ENCODE assay signal across 25 cellular contexts in genomic region chr11:28738549-28738948, GRCh38.
DNase-seq lines count a peak whose midpoint lies in the region; ATAC-seq and TF ChIP-seq lines count a peak whose summit lies in the region.
"Had no signal": no experiment of that assay in that cellular context is flagged by ENCODE, and none has a peak within 500 bp of the region (broad histone marks: within the 10 kb centered on the region; RNA-seq: fewer than 3 reads in every experiment).

No MANE protein-coding gene starts in this region.

- DNase-seq in EH (ENCODE audit: low read depth) (peak; percentile 65), NCI-H69 (lab: John Stamatoyannopoulos, UW) (peak; percentile 46), dermis blood vessel endothelial cell (peak; percentile 39), mesothelial cell of epicardium (ENCODE audit: low spot score in 2 of 2, unreplicated experiment in 2 of 2) (no peak), NCI-H345 treated with DMSO at 0.1 percent for 48 hours (lab: John Stamatoyannopoulos, UW; ENCODE audit: unreplicated experiment) (no peak)
- no peak for DNase-seq in activated CD4-positive, alpha-beta T cell treated with anti-CD3 and anti-CD28 coated beads for 48 hours
- DNase-seq: activated CD4-positive, alpha-beta T cell treated with anti-CD3 and anti-CD28 coated beads for 36 hours; anterior cingulate cortex; central memory CD4-positive, alpha-beta T cell; endodermal cell; GF-D8; left cardiac atrium; NCI-H1048; nephron progenitor cell; NK-92 treated with Interleukin-12 subunit alpha and Interleukin-12 subunit beta, amount 100 ng/mL, for 24 hours; SHP77 treated with DMSO at 0.1 percent for 48 hours; transverse colon had no signal

- no peaks in the 10 kb centered on the region for H3K9me3 Mint-ChIP-seq in mesothelial cell of epicardium
- H3K9me3 Mint-ChIP-seq: activated naive CD4-positive, alpha-beta T cell treated with anti-CD3 and anti-CD28 coated beads, Interleukin-2, amount 50 U/mL, for 24 hours; endodermal cell; nephron progenitor cell had no signal

- peak overlapping the region; percentile 70 for H3K27ac Mint-ChIP-seq in mesothelial cell of epicardium
- H3K27ac Mint-ChIP-seq: activated CD4-positive, alpha-beta T cell treated with anti-CD3 and anti-CD28 coated beads for 36 hours; activated naive CD4-positive, alpha-beta T cell treated with anti-CD3 and anti-CD28 coated beads, Interleukin-2, amount 50 U/mL, for 24 hours; activated T-helper 2 cell treated with anti-CD3 and anti-CD28 coated beads, Interferon-gamma antibody, Interleukin-2, Interleukin-4, amounts not matched to agents 10 μg/mL and 5 μg/mL and 100 μg/mL, durations not matched to agents 14 hours and 24 hours and 36 hours; dendritic cell treated with granulocyte-macrophage colony-stimulating factor and Interleukin-4, amounts not matched to agents 40 ng/mL and 50 ng/mL, for 4 days; endodermal cell; IgD-negative memory B cell; nephron progenitor cell; stimulated activated effector memory CD8-positive, alpha-beta T cell treated with anti-CD3 and anti-CD28 coated beads, Interleukin-12 subunit alpha, Interleukin-12 subunit beta, amount 100 ng/mL, for 72 hours had no signal

- H3K36me3 Mint-ChIP-seq in mesothelial cell of epicardium, result no peaks in the 10 kb centered on the region
- H3K36me3 Mint-ChIP-seq: activated naive CD4-positive, alpha-beta T cell treated with anti-CD3 and anti-CD28 coated beads, Interleukin-2, amount 50 U/mL, for 24 hours; stimulated activated effector memory CD8-positive, alpha-beta T cell treated with anti-CD3 and anti-CD28 coated beads, Interleukin-12 subunit alpha, Interleukin-12 subunit beta, amount 100 ng/mL, for 72 hours had no signal

- ATAC-seq in GM18519 (IDR thresholded peaks at IDR 0.05; ENCODE audit: low FRiP score, unreplicated experiment), result no peak
- no peak for ATAC-seq in HG03342 (IDR thresholded peaks at IDR 0.05; ENCODE audit: unreplicated experiment)
- ATAC-seq: activated CD4-positive, alpha-beta T cell treated with anti-CD3 and anti-CD28 coated beads for 36 hours; gastroesophageal sphincter; left cardiac atrium; stimulated activated effector memory CD8-positive, alpha-beta T cell treated with anti-CD3 and anti-CD28 coated beads, Interleukin-12 subunit alpha, Interleukin-12 subunit beta, amount 100 ng/mL, for 72 hours had no signal

- H3K4me3 Mint-ChIP-seq in mesothelial cell of epicardium, result no peak overlapping the region
- H3K4me3 Mint-ChIP-seq: activated CD4-positive, alpha-beta T cell treated with anti-CD3 and anti-CD28 coated beads for 36 hours; activated naive CD4-positive, alpha-beta T cell treated with anti-CD3 and anti-CD28 coated beads, Interleukin-2, amount 50 U/mL, for 24 hours; dendritic cell treated with granulocyte-macrophage colony-stimulating factor and Interleukin-4, amounts not matched to agents 40 ng/mL and 50 ng/mL, for 4 days; endodermal cell; IgD-negative memory B cell; nephron progenitor cell; stimulated activated effector memory CD8-positive, alpha-beta T cell treated with anti-CD3 and anti-CD28 coated beads, Interleukin-12 subunit alpha, Interleukin-12 subunit beta, amount 100 ng/mL, for 72 hours had no signal

- no peak for TF ChIP-seq CTCF in mesothelial cell of epicardium (IDR thresholded peaks at IDR 0.05; ENCODE audit: unreplicated experiment)

- H3K27me3 Mint-ChIP-seq in mesothelial cell of epicardium (ENCODE audit: low read depth), result no peaks in the 10 kb centered on the region
- H3K27me3 Mint-ChIP-seq: activated CD4-positive, alpha-beta T cell treated with anti-CD3 and anti-CD28 coated beads for 36 hours; activated naive CD4-positive, alpha-beta T cell treated with anti-CD3 and anti-CD28 coated beads, Interleukin-2, amount 50 U/mL, for 24 hours; dendritic cell treated with granulocyte-macrophage colony-stimulating factor and Interleukin-4, amounts not matched to agents 40 ng/mL and 50 ng/mL, for 4 days; IgD-negative memory B cell had no signal

- peaks cover 50% of the 10 kb centered on the region for H3K4me1 Mint-ChIP-seq in mesothelial cell of epicardium
- H3K4me1 Mint-ChIP-seq: activated CD4-positive, alpha-beta T cell treated with anti-CD3 and anti-CD28 coated beads for 36 hours; activated naive CD4-positive, alpha-beta T cell treated with anti-CD3 and anti-CD28 coated beads, Interleukin-2, amount 50 U/mL, for 24 hours; IgD-negative memory B cell; stimulated activated effector memory CD8-positive, alpha-beta T cell treated with anti-CD3 and anti-CD28 coated beads, Interleukin-12 subunit alpha, Interleukin-12 subunit beta, amount 100 ng/mL, for 72 hours had no signal

Comparison
In these comparisons a context has a peak if more than half of its experiments do, and no peak if none do; other contexts are left out.
1. DNase-seq: peak in EH (single experiment), NCI-H69 (single experiment) and dermis blood vessel endothelial cell (single experiment); none in mesothelial cell of epicardium (0 of 2), NCI-H345 treated with DMSO at 0.1 percent for 48 hours (single experiment) and activated CD4-positive, alpha-beta T cell treated with anti-CD3 and anti-CD28 coated beads for 48 hours (single experiment).